In the genomic region with DNA sequence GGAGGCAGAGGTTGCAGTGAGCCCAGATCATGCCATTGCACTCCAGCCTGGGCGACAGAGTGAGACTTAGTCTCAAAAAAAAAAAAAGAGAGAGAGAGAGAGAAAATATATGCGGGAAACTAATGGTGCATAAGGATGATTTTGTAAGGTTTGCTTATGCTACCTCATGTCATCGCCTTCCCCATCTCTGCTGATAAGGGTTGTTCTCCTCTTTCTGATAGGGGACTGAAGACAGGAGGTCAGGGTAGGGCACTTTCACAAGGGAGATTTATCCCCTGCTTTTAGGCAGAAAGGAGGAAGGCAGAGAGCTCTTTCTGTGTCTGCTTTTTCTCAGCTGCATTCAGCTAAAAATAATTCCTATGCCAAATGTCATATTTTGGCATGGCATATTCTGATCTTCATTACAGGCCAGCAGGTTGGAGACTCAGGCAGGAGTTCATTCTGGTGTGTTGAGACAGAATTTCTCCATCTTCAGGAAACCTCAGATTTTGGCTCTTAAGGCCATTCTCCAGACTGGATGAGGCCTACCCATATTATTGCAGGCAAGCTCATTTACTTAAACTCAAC, we compare ENCODE assay signal across 19 cellular contexts.
A peak's percentile ranks its signal among the peaks of the same experiment; 100 is the strongest.
DNase-seq lines count a peak whose midpoint lies in the region; ATAC-seq and TF ChIP-seq lines count a peak whose summit lies in the region.
"Had no signal": no experiment of that assay in that cellular context is flagged by ENCODE, and none has a peak within 500 bp of the region (broad histone marks: within the 10 kb centered on the region; RNA-seq: fewer than 3 reads in every experiment).

No MANE protein-coding gene starts in this region.

- no peak overlapping the region for H2BK15ac ChIP-seq in mesenchymal stem cell (ENCODE audit: low read depth, poor library complexity, severe bottlenecking)

- no peak overlapping the region for H3K23ac ChIP-seq in mesenchymal stem cell (ENCODE audit: low read length in 2 of 2)

- peaks cover 73% of the 10 kb centered on the region for H3K36me3 Mint-ChIP-seq in T-helper 2 cell treated with Interferon-gamma antibody and Interleukin-4, amounts not matched to agents 5 μg/mL and 100 μg/mL, for 36 hours (ENCODE audit: low read depth)
- H3K36me3 Mint-ChIP-seq in natural killer cell treated with Interleukin-12 subunit alpha and Interleukin-12 subunit beta and Interleukin-15 and Interleukin-18, amount 100 ng/mL, for 72 hours, result peaks cover 9% of the 10 kb centered on the region

- no peak for TF ChIP-seq POLR2A in uterus (IDR thresholded peaks at IDR 0.05)

- H3K4me1 ChIP-seq in left ventricle myocardium inferior, result peaks cover 9% of the 10 kb centered on the region
- peaks cover 0 to 8% of the 10 kb centered on the region in 2 donors for H3K4me1 ChIP-seq in uterus
- H3K4me1 ChIP-seq in mesenchymal stem cell (ENCODE audit: control insufficient read depth, insufficient read depth, low read depth, low read length), result no peaks in the 10 kb centered on the region
- H3K4me1 ChIP-seq: HAP-1, Peyer's patch had no signal

- H3K14ac ChIP-seq in mesenchymal stem cell (ENCODE audit: low read length in 2 of 2), result no peak overlapping the region

- intact Hi-C loops in left ventricle myocardium inferior (cut with micrococcal nuclease) (no loop called here), cardiac septum (cut with DNase I) (no loop called here), uterus (cut with DNase I; ENCODE audit: low total_unique reads) (no loop called here)

- H2AK5ac ChIP-seq in mesenchymal stem cell (ENCODE audit: low read length, severe bottlenecking), result no peak overlapping the region

- H2BK12ac ChIP-seq in mesenchymal stem cell (ENCODE audit: low read length in 2 of 2), result no peak overlapping the region

- no peak overlapping the region for H3K4ac ChIP-seq in mesenchymal stem cell (ENCODE audit: low read depth in 1 of 2, low read length in 2 of 2)

- no peak for ATAC-seq in natural killer cell treated with Interleukin-12 subunit alpha and Interleukin-12 subunit beta and Interleukin-15 and Interleukin-18, amount 100 ng/mL, for 72 hours
- ATAC-seq in GM18502 (IDR thresholded peaks at IDR 0.05; ENCODE audit: poor library complexity, unreplicated experiment), result no peak

- no peaks in the 10 kb centered on the region for H3K27me3 Mint-ChIP-seq in T-helper 2 cell treated with Interferon-gamma antibody and Interleukin-4, amounts not matched to agents 5 μg/mL and 100 μg/mL, for 36 hours (ENCODE audit: low read depth)
- no peaks in the 10 kb centered on the region for H3K27me3 Mint-ChIP-seq in natural killer cell treated with Interleukin-12 subunit alpha and Interleukin-12 subunit beta and Interleukin-15 and Interleukin-18, amount 100 ng/mL, for 72 hours

- no peak overlapping the region for H3K4me2 ChIP-seq in mesenchymal stem cell (ENCODE audit: low read length, poor library complexity, severe bottlenecking)

- TF ChIP-seq CTCF in left ventricle myocardium inferior (IDR thresholded peaks at IDR 0.05; ENCODE audit: borderline replicate concordance), result no peak
- no peak for TF ChIP-seq CTCF in uterus (IDR thresholded peaks at IDR 0.05)

- no peak overlapping the region for H4K91ac ChIP-seq in mesenchymal stem cell (ENCODE audit: low read length)

- no peak overlapping the region for H3K9ac ChIP-seq in mesenchymal stem cell (ENCODE audit: low read length)
- H3K9ac ChIP-seq: GM23248 had no signal

- H3K79me1 ChIP-seq in mesenchymal stem cell (replicated peaks; ENCODE audit: low read length, poor library complexity, severe bottlenecking), result no peaks in the 10 kb centered on the region

- H3K27ac Mint-ChIP-seq in T-helper 2 cell treated with Interferon-gamma antibody and Interleukin-4, amounts not matched to agents 5 μg/mL and 100 μg/mL, for 36 hours, result peak overlapping the region; percentile 52
- peak overlapping the region; percentile 0 to 10 for H3K27ac Mint-ChIP-seq in natural killer cell treated with Interleukin-12 subunit alpha and Interleukin-12 subunit beta and Interleukin-15 and Interleukin-18, amount 100 ng/mL, for 72 hours

- H3K18ac ChIP-seq in mesenchymal stem cell (ENCODE audit: low read depth in 1 of 2, low read length in 2 of 2), result no peak overlapping the region

- WGBS in mesenchymal stem cell, result 64% methylated on average over 3 of the region's 3 CpGs

- H3K9me3 Mint-ChIP-seq in T-helper 2 cell treated with Interferon-gamma antibody and Interleukin-4, amounts not matched to agents 5 μg/mL and 100 μg/mL, for 36 hours, result peaks cover 22% of the 10 kb centered on the region
- H3K9me3 Mint-ChIP-seq in natural killer cell treated with Interleukin-12 subunit alpha and Interleukin-12 subunit beta and Interleukin-15 and Interleukin-18, amount 100 ng/mL, for 72 hours, result peaks cover 7% of the 10 kb centered on the region

- H2AFZ ChIP-seq in mesenchymal stem cell (ENCODE audit: low read depth, low read length), result no peak overlapping the region
- H2AFZ ChIP-seq: GM23248 had no signal

- H2BK5ac ChIP-seq in mesenchymal stem cell (ENCODE audit: low read depth, low read length, poor library complexity, severe bottlenecking), result no peak overlapping the region

- DNase-seq in T-helper 2 cell treated with Interferon-gamma antibody and Interleukin-4, amounts not matched to agents 5 μg/mL and 100 μg/mL, for 36 hours (ENCODE audit: low spot score), result no peak
- no peak for DNase-seq in T-helper 2 cell
- no peak for DNase-seq in left ventricle myocardium inferior
- no peak for DNase-seq in cardiac septum (ENCODE audit: low spot score)
- DNase-seq in natural killer cell treated with Interleukin-12 subunit alpha and Interleukin-12 subunit beta and Interleukin-15 and Interleukin-18, amount 100 ng/mL, for 72 hours (ENCODE audit: low spot score), result no peak
- DNase-seq in uterus, result no peak
- no peak for DNase-seq in mesenchymal stem cell
- DNase-seq: 8988T, COR-L47, GF-D8, GM23248, NCI-H1436 treated with DMSO at 0.1 percent for 48 hours, NCI-H2029 treated with DMSO at 0.1 percent for 48 hours, NCI-H2171, NCI-H446, NCI-H69, Peyer's patch had no signal

- H3K9me3 ChIP-seq in left ventricle myocardium inferior (replicated peaks) (no peaks in the 10 kb centered on the region), uterus (no peaks in the 10 kb centered on the region), mesenchymal stem cell (ENCODE audit: control insufficient read depth, low read length) (peaks cover 8% of the 10 kb centered on the region)
- H3K9me3 ChIP-seq: HAP-1, Peyer's patch had no signal

- H3K4me1 Mint-ChIP-seq in T-helper 2 cell treated with Interferon-gamma antibody and Interleukin-4, amounts not matched to agents 5 μg/mL and 100 μg/mL, for 36 hours (ENCODE audit: low read depth), result peaks cover 59% of the 10 kb centered on the region
- peaks cover 23 to 54% of the 10 kb centered on the region in 2 donors for H3K4me1 Mint-ChIP-seq in natural killer cell treated with Interleukin-12 subunit alpha and Interleukin-12 subunit beta and Interleukin-15 and Interleukin-18, amount 100 ng/mL, for 72 hours (ENCODE audit: low read depth in 2 of 2)

- H3K36me3 ChIP-seq in left ventricle myocardium inferior (no peaks in the 10 kb centered on the region), uterus (no peaks in the 10 kb centered on the region), mesenchymal stem cell (ENCODE audit: control insufficient read depth in 1 of 2, insufficient read depth in 2 of 2, low read depth in 1 of 2, low read length in 2 of 2) (no peaks in the 10 kb centered on the region)
- H3K36me3 ChIP-seq: HAP-1, Peyer's patch had no signal

- H4K8ac ChIP-seq in mesenchymal stem cell (ENCODE audit: low read length), result no peak overlapping the region

- H3K27ac ChIP-seq in left ventricle myocardium inferior (replicated peaks) (peak overlapping the region; percentile 4), uterus (peak overlapping the region; percentile 60 to 63), mesenchymal stem cell (ENCODE audit: low read length, poor library complexity, severe bottlenecking) (no peak overlapping the region)
- H3K27ac ChIP-seq: GM23248, Peyer's patch had no signal

- no peak overlapping the region for H2BK120ac ChIP-seq in mesenchymal stem cell (ENCODE audit: low read depth, low read length)

- H3K4me3 Mint-ChIP-seq in T-helper 2 cell treated with Interferon-gamma antibody and Interleukin-4, amounts not matched to agents 5 μg/mL and 100 μg/mL, for 36 hours, result no peak overlapping the region
- H3K4me3 Mint-ChIP-seq in natural killer cell treated with Interleukin-12 subunit alpha and Interleukin-12 subunit beta and Interleukin-15 and Interleukin-18, amount 100 ng/mL, for 72 hours, result no peak overlapping the region

- H3K27me3 ChIP-seq in left ventricle myocardium inferior (ENCODE audit: low read depth), result no peaks in the 10 kb centered on the region
- no peaks in the 10 kb centered on the region for H3K27me3 ChIP-seq in uterus
- no peaks in the 10 kb centered on the region for H3K27me3 ChIP-seq in mesenchymal stem cell (ENCODE audit: control insufficient read depth in 1 of 2, insufficient read depth in 1 of 2, low read length in 2 of 2)
- H3K27me3 ChIP-seq: Peyer's patch had no signal

- H3K4me3 ChIP-seq in left ventricle myocardium inferior (no peak overlapping the region), uterus (no peak overlapping the region), mesenchymal stem cell (ENCODE audit: insufficient read depth in 1 of 2, low read depth in 1 of 2, low read length in 2 of 2) (no peak overlapping the region)
- H3K4me3 ChIP-seq: GM23248, HAP-1, Peyer's patch had no signal
